In the genomic region with DNA sequence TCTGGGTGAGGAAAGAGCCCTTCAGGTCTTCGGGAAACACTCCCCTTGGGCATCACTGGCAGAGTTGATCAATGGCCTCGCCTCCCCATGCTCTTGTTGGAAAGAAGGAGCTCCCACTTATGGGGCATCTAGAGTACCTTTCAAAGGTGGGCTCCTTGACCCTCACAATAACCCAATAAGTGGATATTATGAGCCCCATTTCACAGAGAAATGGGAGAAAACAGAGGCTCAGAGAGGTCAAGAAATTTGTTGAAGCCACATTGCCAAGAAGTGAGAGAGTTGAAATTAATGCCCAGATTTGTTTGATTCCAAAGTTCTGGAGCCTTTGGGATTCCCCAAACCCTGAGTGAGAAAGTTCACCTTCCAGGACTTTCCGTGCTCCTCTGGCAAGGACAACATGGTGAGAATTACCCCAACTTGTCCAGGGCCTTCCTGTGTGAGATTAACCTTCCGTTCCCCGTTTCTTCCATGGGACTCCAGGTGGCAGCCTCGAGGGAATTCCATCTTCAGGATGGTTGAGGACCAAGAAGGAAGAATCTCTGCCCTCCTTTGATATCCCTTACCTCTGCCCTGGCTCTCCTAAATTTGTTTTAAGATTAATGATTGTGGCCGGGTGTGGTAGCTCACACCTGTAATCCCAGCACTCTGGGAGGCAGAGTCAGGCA, we compare ENCODE assay signal across 8 cellular contexts. TPM values are rescaled to one million over a fixed set of nuclear protein-coding genes. Genes with fewer than 3 reads are reported as not detected.
A peak's percentile ranks its signal among the peaks of the same experiment; 100 is the strongest.
DNase-seq lines count a peak whose midpoint lies in the region; ATAC-seq and TF ChIP-seq lines count a peak whose summit lies in the region.

No MANE protein-coding gene starts in this region.

- no peak for TF ChIP-seq CTCF in SK-N-SH (IDR thresholded peaks at IDR 0.05)
- peak in 1 of 6 experiments; percentile 5 for TF ChIP-seq CTCF in adrenal gland (IDR thresholded peaks at IDR 0.05)

- H3K9ac ChIP-seq in SK-N-SH, result peak overlapping the region; percentile 21; the same call in 1 of the 2 replicates

- TF ChIP-seq RAD21 in SK-N-SH (IDR thresholded peaks at IDR 0.05; ENCODE audit: low read length), result no peak

- ATAC-seq in SK-N-SH treated with all-trans-retinoic acid at 6 μM for 48 hours (no peak), GM18498 (IDR thresholded peaks at IDR 0.05; ENCODE audit: unreplicated experiment) (no peak), GM21360 (IDR thresholded peaks at IDR 0.05; ENCODE audit: unreplicated experiment) (no peak), GM21528 (IDR thresholded peaks at IDR 0.05; ENCODE audit: low FRiP score, unreplicated experiment) (no peak)

- CTCF ChIA-PET in SK-N-SH (lab: Yijun Ruan, JAX), result interaction anchor here (0.7 to 3.8 kb wide), 19 partner anchors 12 to 257 kb away, joined by 3 to 32 read pairs (median 5); a partner anchor contains a TSS

- TF ChIP-seq POLR2A in adrenal gland (IDR thresholded peaks at IDR 0.05), result no peak

- POLR2A ChIA-PET in SK-N-SH (lab: Yijun Ruan, JAX), result interaction anchor here (1.0 to 3.5 kb wide), 3 partner anchors 21 to 109 kb away, joined by 4 to 35 read pairs (median 8); a partner anchor contains a TSS

- H3K4me1 ChIP-seq in SK-N-SH (ENCODE audit: control insufficient read depth in 1 of 2, insufficient read depth in 2 of 2, low read depth in 1 of 2, low read length in 1 of 2), result peaks cover 26 to 35% of the 10 kb centered on the region in 2 experiments
- peaks cover 24 to 27% of the 10 kb centered on the region in 2 donors for H3K4me1 ChIP-seq in adrenal gland (replicated peaks in 1 of 2)

- peak overlapping the region; percentile 66; the same call in 1 of the 2 replicates for H2AFZ ChIP-seq in SK-N-SH (ENCODE audit: low read depth)

- H3K9me3 ChIP-seq in SK-N-SH (no peaks in the 10 kb centered on the region), adrenal gland (replicated peaks in 1 of 3) (no peaks in the 10 kb centered on the region)

- 92% methylated on average over 7 of the region's 7 CpGs for WGBS in SK-N-SH (ENCODE audit: low lambda C conversion rate)
- WGBS in adrenal gland, 4 donors, result 61 to 72% (median 65%) methylated on average over 5 to 7 of the region's 7 CpGs

- no peaks in the 10 kb centered on the region for H3K9me2 ChIP-seq in SK-N-SH

- H3K79me2 ChIP-seq in SK-N-SH (ENCODE audit: insufficient read depth), result no peaks in the 10 kb centered on the region

- H3K36me3 ChIP-seq in SK-N-SH (replicated peaks in 1 of 2; ENCODE audit: control insufficient read depth in 1 of 2, insufficient read depth in 2 of 2, low read length in 1 of 2) (no peaks in the 10 kb centered on the region), adrenal gland (replicated peaks in 1 of 2) (no peaks in the 10 kb centered on the region)

- H4K20me1 ChIP-seq in SK-N-SH (ENCODE audit: insufficient read depth), result no peaks in the 10 kb centered on the region

- TF ChIP-seq EP300 in SK-N-SH (IDR thresholded peaks at IDR 0.05; ENCODE audit: borderline replicate concordance in 1 of 2, low read depth in 1 of 2, low read length in 1 of 2), result no peak

- H3K4me2 ChIP-seq in SK-N-SH, result no peak overlapping the region

- H3F3A ChIP-seq in SK-N-SH (replicated peaks; ENCODE audit: insufficient read depth), result peaks cover 43% of the 10 kb centered on the region

- no peak for DNase-seq in SK-N-SH
- peak in 1 of 7 donors; percentile 35 for DNase-seq in adrenal gland
- peak; percentile 59 for DNase-seq in left kidney (ENCODE audit: low read depth, low spot score)

- H3K4me3 ChIP-seq in SK-N-SH (ENCODE audit: low read depth in 2 of 2, low read length in 1 of 2) (no peak overlapping the region), adrenal gland (no peak overlapping the region)

- no peaks in the 10 kb centered on the region for H3K27me3 ChIP-seq in SK-N-SH (ENCODE audit: insufficient read depth)
- H3K27me3 ChIP-seq in adrenal gland, result no peaks in the 10 kb centered on the region

- H3K27ac ChIP-seq in SK-N-SH (ENCODE audit: low read depth in 2 of 2, low read length in 1 of 2) (peak overlapping the region; percentile 91 to 100), adrenal gland (peak overlapping the region; percentile 73 to 95 (median 79)), temporal lobe (ENCODE audit: low read depth, low read length) (peak overlapping the region; percentile 100)

- intact Hi-C loops in adrenal gland (cut with DNase I), result loop anchor here in 1 of 2 donors (10.0 kb wide), 1 partner anchor 50 kb away; a partner anchor contains a TSS

TF ChIP-seq in SK-N-SH, 30 proteins besides CTCF, POLR2A, EP300 and RAD21 (continues in another document):
- TF ChIP-seq FOSL2 (IDR thresholded peaks at IDR 0.05; ENCODE audit: borderline replicate concordance, low read depth) (no peak), NRF1 (IDR thresholded peaks at IDR 0.05; ENCODE audit: low read depth, low read length) (no peak), RFX5 (IDR thresholded peaks at IDR 0.05; ENCODE audit: low read length) (no peak), MEF2A (IDR thresholded peaks at IDR 0.05; ENCODE audit: borderline replicate concordance, low read depth) (no peak), CHD2 (IDR thresholded peaks at IDR 0.05; ENCODE audit: low read length, partially characterized antibody) (no peak), YY1 (IDR thresholded peaks at IDR 0.05; ENCODE audit: low read depth) (no peak)
- TF ChIP-seq, protein P1, sequence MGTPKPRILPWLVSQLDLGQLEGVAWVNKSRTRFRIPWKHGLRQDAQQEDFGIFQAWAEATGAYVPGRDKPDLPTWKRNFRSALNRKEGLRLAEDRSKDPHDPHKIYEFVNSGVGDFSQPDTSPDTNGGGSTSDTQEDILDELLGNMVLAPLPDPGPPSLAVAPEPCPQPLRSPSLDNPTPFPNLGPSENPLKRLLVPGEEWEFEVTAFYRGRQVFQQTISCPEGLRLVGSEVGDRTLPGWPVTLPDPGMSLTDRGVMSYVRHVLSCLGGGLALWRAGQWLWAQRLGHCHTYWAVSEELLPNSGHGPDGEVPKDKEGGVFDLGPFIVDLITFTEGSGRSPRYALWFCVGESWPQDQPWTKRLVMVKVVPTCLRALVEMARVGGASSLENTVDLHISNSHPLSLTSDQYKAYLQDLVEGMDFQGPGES (IDR thresholded peaks at IDR 0.05; ENCODE audit: low read depth, low read length), result no peak

TF ChIP-seq in SK-N-SH treated with all-trans-retinoic acid at 6 μM for 48 hours, 23 proteins besides CTCF, POLR2A, EP300 and RAD21 (continues in another document):
- TF ChIP-seq ZNF8 (CRISPR knock-in tag; IDR thresholded peaks at IDR 0.05) (no peak), ZFP30 (CRISPR knock-in tag; IDR thresholded peaks at IDR 0.05) (no peak), TOX (CRISPR knock-in tag; IDR thresholded peaks at IDR 0.05; ENCODE audit: borderline replicate concordance) (no peak), PPARA (CRISPR knock-in tag; IDR thresholded peaks at IDR 0.05; ENCODE audit: borderline replicate concordance) (no peak), BACH2 (CRISPR knock-in tag; IDR thresholded peaks at IDR 0.05; ENCODE audit: borderline replicate concordance) (no peak), ZC3H10 (CRISPR knock-in tag; IDR thresholded peaks at IDR 0.05) (no peak)
- TF ChIP-seq, protein P2, sequence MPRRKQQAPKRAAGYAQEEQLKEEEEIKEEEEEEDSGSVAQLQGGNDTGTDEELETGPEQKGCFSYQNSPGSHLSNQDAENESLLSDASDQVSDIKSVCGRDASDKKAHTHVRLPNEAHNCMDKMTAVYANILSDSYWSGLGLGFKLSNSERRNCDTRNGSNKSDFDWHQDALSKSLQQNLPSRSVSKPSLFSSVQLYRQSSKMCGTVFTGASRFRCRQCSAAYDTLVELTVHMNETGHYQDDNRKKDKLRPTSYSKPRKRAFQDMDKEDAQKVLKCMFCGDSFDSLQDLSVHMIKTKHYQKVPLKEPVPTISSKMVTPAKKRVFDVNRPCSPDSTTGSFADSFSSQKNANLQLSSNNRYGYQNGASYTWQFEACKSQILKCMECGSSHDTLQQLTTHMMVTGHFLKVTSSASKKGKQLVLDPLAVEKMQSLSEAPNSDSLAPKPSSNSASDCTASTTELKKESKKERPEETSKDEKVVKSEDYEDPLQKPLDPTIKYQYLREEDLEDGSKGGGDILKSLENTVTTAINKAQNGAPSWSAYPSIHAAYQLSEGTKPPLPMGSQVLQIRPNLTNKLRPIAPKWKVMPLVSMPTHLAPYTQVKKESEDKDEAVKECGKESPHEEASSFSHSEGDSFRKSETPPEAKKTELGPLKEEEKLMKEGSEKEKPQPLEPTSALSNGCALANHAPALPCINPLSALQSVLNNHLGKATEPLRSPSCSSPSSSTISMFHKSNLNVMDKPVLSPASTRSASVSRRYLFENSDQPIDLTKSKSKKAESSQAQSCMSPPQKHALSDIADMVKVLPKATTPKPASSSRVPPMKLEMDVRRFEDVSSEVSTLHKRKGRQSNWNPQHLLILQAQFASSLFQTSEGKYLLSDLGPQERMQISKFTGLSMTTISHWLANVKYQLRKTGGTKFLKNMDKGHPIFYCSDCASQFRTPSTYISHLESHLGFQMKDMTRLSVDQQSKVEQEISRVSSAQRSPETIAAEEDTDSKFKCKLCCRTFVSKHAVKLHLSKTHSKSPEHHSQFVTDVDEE (CRISPR knock-in tag; IDR thresholded peaks at IDR 0.05), result no peak

RNA-seq across cellular contexts. Expression of a gene that starts 7.5 kb away (rescaled TPM):
- 85.5 and 90.5 TPM in 2 replicates for polyA plus RNA-seq in SK-N-SH (2012; rRNA removed)
- polyA plus RNA-seq in SK-N-SH (2012; cell fraction: cytosol; rRNA removed), result 63.2 and 74.4 TPM in 2 replicates
- polyA plus RNA-seq in SK-N-SH (2012; cell fraction: nucleus; rRNA removed), result 200 and 254 TPM in 2 replicates
- total RNA-seq in adrenal gland, result 100 to 1,000 TPM; 216 to 307 (median 248) TPM
- polyA plus RNA-seq in adrenal gland, result 100 to 1,000 TPM; 152 to 505 (median 284) TPM
- total RNA-seq in temporal lobe, result 171 TPM

RNA-seq across cellular contexts. Expression of a gene that starts 21.1 kb away (rescaled TPM):
- 0.03 and 0.05 TPM in 2 replicates for polyA plus RNA-seq in SK-N-SH (2012; rRNA removed)
- 0.03 and 0.05 TPM in 2 replicates for polyA plus RNA-seq in SK-N-SH (2012; cell fraction: cytosol; rRNA removed)
- 0.15 TPM in 2 replicates for polyA plus RNA-seq in SK-N-SH (2012; cell fraction: nucleus; rRNA removed)
- 10 to 100 TPM in 1 of 8 donors, 1 to 10 TPM in 7; 2.5 to 11.6 (median 8.2) TPM for total RNA-seq in adrenal gland
- polyA plus RNA-seq in adrenal gland, result 1 to 10 TPM; 1.3 to 2.2 (median 1.5) TPM
- total RNA-seq in temporal lobe, result 0.49 TPM

RNA-seq across cellular contexts. Expression of a gene that starts 32.6 kb away (rescaled TPM):
- polyA plus RNA-seq in SK-N-SH (2012; rRNA removed) (0.71 and 0.88 TPM in 2 replicates), adrenal gland (1 to 10 TPM in 1 of 3 donors, under 1 TPM in 2; 0.91 to 2.8 (median 0.99) TPM)
- polyA plus RNA-seq in SK-N-SH (2012; cell fraction: cytosol; rRNA removed), result 0.35 and 0.58 TPM in 2 replicates
- 5.4 and 6.0 TPM in 2 replicates for polyA plus RNA-seq in SK-N-SH (2012; cell fraction: nucleus; rRNA removed)
- total RNA-seq in adrenal gland (1 to 10 TPM in 6 of 8 donors, under 1 TPM in 2; 0.36 to 3.1 (median 1.5) TPM), temporal lobe (0.25 TPM)

RNA-seq across cellular contexts. Expression of a gene that starts 46.6 kb away (rescaled TPM):
- polyA plus RNA-seq in SK-N-SH (2012; rRNA removed) (64.5 and 76.2 TPM in 2 replicates), adrenal gland (10 to 100 TPM; 43.2 to 95.5 (median 63.8) TPM)
- polyA plus RNA-seq in SK-N-SH (2012; cell fraction: cytosol; rRNA removed), result 45.2 and 46.3 TPM in 2 replicates
- polyA plus RNA-seq in SK-N-SH (2012; cell fraction: nucleus; rRNA removed), result 283 and 315 TPM in 2 replicates
- total RNA-seq in adrenal gland (10 to 100 TPM in 7 of 8 donors, 1 to 10 TPM in 1; 7.7 to 34.7 (median 25.1) TPM), temporal lobe (8.4 TPM)

RNA-seq across cellular contexts. Expression of a gene that starts 48.3 kb away (rescaled TPM):
- polyA plus RNA-seq in SK-N-SH (2012; rRNA removed) (96.5 and 163 TPM in 2 replicates), adrenal gland (10 to 100 TPM; 31.6 to 40.1 (median 32.3) TPM)
- polyA plus RNA-seq in SK-N-SH (2012; cell fraction: cytosol; rRNA removed), result 108 and 110 TPM in 2 replicates
- polyA plus RNA-seq in SK-N-SH (2012; cell fraction: nucleus; rRNA removed), result 252 and 353 TPM in 2 replicates
- total RNA-seq in adrenal gland (10 to 100 TPM; 22.6 to 87.6 (median 48.3) TPM), temporal lobe (83.1 TPM)
